ENCODE assay signal across 20 cellular contexts in the genomic region with DNA sequence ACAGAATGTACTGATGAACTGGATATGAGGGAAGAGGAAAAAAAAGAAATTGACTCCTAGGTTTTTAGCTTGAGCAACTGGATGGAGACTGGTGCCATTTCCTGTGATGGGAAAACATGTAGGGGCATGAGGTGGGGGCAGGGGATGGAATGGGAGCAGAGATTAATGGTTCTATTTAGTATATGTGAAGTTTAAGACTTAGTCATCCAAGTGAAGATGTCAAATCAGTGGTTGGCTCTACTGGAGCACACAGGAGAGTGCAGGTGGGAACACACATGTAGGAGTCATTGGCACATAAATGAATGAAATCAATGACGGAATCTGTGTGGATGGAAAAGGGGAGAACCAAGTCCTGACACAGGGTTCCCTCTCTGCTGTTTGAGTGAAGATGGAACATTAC.
A peak's percentile ranks its signal among the peaks of the same experiment; 100 is the strongest.
DNase-seq lines count a peak whose midpoint lies in the region; ATAC-seq and TF ChIP-seq lines count a peak whose summit lies in the region.
"Had no signal": no experiment of that assay in that cellular context is flagged by ENCODE, and none has a peak within 500 bp of the region (broad histone marks: within the 10 kb centered on the region; RNA-seq: fewer than 3 reads in every experiment).

No MANE protein-coding gene starts in this region.

- no peak overlapping the region for H2BK120ac ChIP-seq in neuronal stem cell (ENCODE audit: low read depth, low read length)

- no peak overlapping the region for H3K18ac ChIP-seq in neuronal stem cell (ENCODE audit: low read length)

- H3F3A ChIP-seq in GM23248 (ENCODE audit: insufficient read depth) = peaks cover 20% of the 10 kb centered on the region; the same call in 1 of the 2 replicates

- no peaks in the 10 kb centered on the region for H3K79me2 ChIP-seq in GM23248 (ENCODE audit: insufficient read depth)

- H3K4me3 Mint-ChIP-seq in activated T-cell treated with anti-CD3 and anti-CD28 coated beads, Interleukin-2, amount 50 U/mL, for 72 hours = peak overlapping the region; percentile 1 to 80
- peak overlapping the region; percentile 38 for H3K4me3 Mint-ChIP-seq in activated T-helper 17 cell treated with anti-CD3 and anti-CD28 coated beads, Interleukin-2, amount 50 U/mL, for 72 hours
- H3K4me3 Mint-ChIP-seq: CD4-positive, alpha-beta T cell had no signal

- H3K23ac ChIP-seq in neuronal stem cell (ENCODE audit: low read depth, low read length, poor library complexity) = no peak overlapping the region

- H3K36me3 ChIP-seq in GM23248 (ENCODE audit: low read depth) (no peaks in the 10 kb centered on the region), neuronal stem cell (replicated peaks in 1 of 2; ENCODE audit: control insufficient read depth in 2 of 2, insufficient read depth in 2 of 2, low read length in 2 of 2) (no peaks in the 10 kb centered on the region)

- peaks cover 17% of the 10 kb centered on the region for H3K4me1 Mint-ChIP-seq in activated T-cell treated with anti-CD3 and anti-CD28 coated beads, Interleukin-2, amount 50 U/mL, for 72 hours (ENCODE audit: low read depth)
- H3K4me1 Mint-ChIP-seq in activated T-helper 17 cell treated with anti-CD3 and anti-CD28 coated beads, Interleukin-2, amount 50 U/mL, for 72 hours = peaks cover 7% of the 10 kb centered on the region

- no peaks in the 10 kb centered on the region for H3K9me2 ChIP-seq in GM23248 (ENCODE audit: insufficient read depth)

- H4K91ac ChIP-seq in neuronal stem cell (ENCODE audit: low read depth, low read length, poor library complexity) = no peak overlapping the region

- H3K4me2 ChIP-seq in GM23248 (ENCODE audit: unreplicated experiment) (no peak overlapping the region), neuronal stem cell (ENCODE audit: insufficient read depth, low read length, poor library complexity, severe bottlenecking) (no peak overlapping the region)
- H3K4me2 ChIP-seq: A549, KMS-11 had no signal

- H3K27me3 ChIP-seq in GM23248 (replicated peaks; ENCODE audit: insufficient read depth) (no peaks in the 10 kb centered on the region), foreskin keratinocyte (no peaks in the 10 kb centered on the region), neuronal stem cell (ENCODE audit: control insufficient read depth in 3 of 3, insufficient read depth in 3 of 3, low read depth in 1 of 3, low read length in 3 of 3) (no peaks in the 10 kb centered on the region)

- H2AFZ ChIP-seq in GM23248 (no peak overlapping the region), neuronal stem cell (ENCODE audit: low read length) (no peak overlapping the region)

- peaks cover 2 to 3% of the 10 kb centered on the region in 2 donors for H3K36me3 Mint-ChIP-seq in activated T-cell treated with anti-CD3 and anti-CD28 coated beads, Interleukin-2, amount 50 U/mL, for 72 hours (ENCODE audit: insufficient read depth in 2 of 2)
- no peaks in the 10 kb centered on the region for H3K36me3 Mint-ChIP-seq in activated T-helper 17 cell treated with anti-CD3 and anti-CD28 coated beads, Interleukin-2, amount 50 U/mL, for 72 hours (ENCODE audit: low read depth)

- POLR2A ChIA-PET in GM10248 (lab: Yijun Ruan, JAX) = no interaction called here

- no peak overlapping the region for H3K4me3 ChIP-seq in GM23248
- H3K4me3 ChIP-seq in neuronal stem cell (ENCODE audit: low read length in 2 of 2) = no peak overlapping the region
- H3K4me3 ChIP-seq: A549 had no signal

- H3K9me3 ChIP-seq in GM23248 (ENCODE audit: low read depth) (no peaks in the 10 kb centered on the region), neuronal stem cell (replicated peaks in 1 of 2; ENCODE audit: control insufficient read depth in 2 of 2, insufficient read depth in 1 of 2, low read depth in 1 of 2, low read length in 2 of 2) (no peaks in the 10 kb centered on the region)

- no peak overlapping the region for H2AK5ac ChIP-seq in neuronal stem cell (ENCODE audit: low read depth, low read length)

- no peak overlapping the region for H3K14ac ChIP-seq in neuronal stem cell (ENCODE audit: low read length)

- H3K27ac ChIP-seq in GM23248 (peak overlapping the region; percentile 61), foreskin keratinocyte (peak overlapping the region; percentile 73), neuronal stem cell (replicated peaks; ENCODE audit: low read length) (no peak overlapping the region)
- H3K27ac ChIP-seq: KMS-11, RWPE1 had no signal

- H4K20me1 ChIP-seq in GM23248 (ENCODE audit: insufficient read depth) = no peaks in the 10 kb centered on the region

- no peak overlapping the region for H2BK12ac ChIP-seq in neuronal stem cell (ENCODE audit: low read length)

- H3K4ac ChIP-seq in neuronal stem cell (ENCODE audit: low read length) = no peak overlapping the region

- WGBS in GM23248 (ENCODE audit: low coverage in 1 of 2, low lambda C conversion rate in 2 of 2, missing lambda C conversion rate in 2 of 2), 2 experiments = 95 to 100% methylated on average over 1 of the region's 1 CpG
- no CpG with 5 or more reads among the region's 1 CpG for WGBS in neuronal stem cell (ENCODE audit: extremely low coverage in 2 of 2, insufficient read length in 2 of 2, insufficient replicate concordance in 1 of 2), 2 donors

- no peaks in the 10 kb centered on the region for H3K79me1 ChIP-seq in neuronal stem cell (ENCODE audit: low read depth, low read length)

- H2BK15ac ChIP-seq in neuronal stem cell (ENCODE audit: low read length) = no peak overlapping the region

- no peak overlapping the region for H2BK5ac ChIP-seq in neuronal stem cell (ENCODE audit: low read length)

- H3K9ac ChIP-seq in GM23248 (no peak overlapping the region), neuronal stem cell (ENCODE audit: low read depth, low read length, poor library complexity) (no peak overlapping the region)
- H3K9ac ChIP-seq: KMS-11 had no signal

- peaks cover 3% of the 10 kb centered on the region in 2 donors for H3K9me3 Mint-ChIP-seq in activated T-cell treated with anti-CD3 and anti-CD28 coated beads, Interleukin-2, amount 50 U/mL, for 72 hours
- H3K9me3 Mint-ChIP-seq in activated T-helper 17 cell treated with anti-CD3 and anti-CD28 coated beads, Interleukin-2, amount 50 U/mL, for 72 hours = no peaks in the 10 kb centered on the region
- H3K9me3 Mint-ChIP-seq: CD4-positive, alpha-beta T cell had no signal

- in situ Hi-C loops in GM23248 (cut with MboI) = no loop called here

- no peak overlapping the region for H4K8ac ChIP-seq in neuronal stem cell (ENCODE audit: low read depth, low read length)

- peak in 1 of 2 donors; percentile 3 for ATAC-seq in activated T-cell treated with anti-CD3 and anti-CD28 coated beads, Interleukin-2, amount 50 U/mL, for 72 hours (replicated peaks in 1 of 2)
- ATAC-seq in activated T-helper 17 cell treated with anti-CD3 and anti-CD28 coated beads, Interleukin-2, amount 50 U/mL, for 72 hours (replicated peaks) = peak; percentile 9
- peak; percentile 84 for ATAC-seq in foreskin keratinocyte
- ATAC-seq: A549, HepG2, PC-3 had no signal

- TF ChIP-seq CTCF in foreskin keratinocyte (conservative IDR thresholded peaks at IDR 0.05) = no peak
- no peak for TF ChIP-seq CTCF in GM10248 (IDR thresholded peaks at IDR 0.05; ENCODE audit: control extremely low read depth, extremely low read depth, low read depth, missing control alignments)

- CTCF ChIA-PET in GM10248 (lab: Yijun Ruan, JAX) = interaction anchor here (1.3 to 2.2 kb wide), 3 partner anchors 18 to 161 kb away, joined by 3 to 10 read pairs (median 4); no protein-coding TSS in a partner anchor

- peaks cover 38% of the 10 kb centered on the region for H3K27me3 Mint-ChIP-seq in activated T-cell treated with anti-CD3 and anti-CD28 coated beads, Interleukin-2, amount 50 U/mL, for 72 hours (ENCODE audit: low read depth)
- H3K27me3 Mint-ChIP-seq in activated T-helper 17 cell treated with anti-CD3 and anti-CD28 coated beads, Interleukin-2, amount 50 U/mL, for 72 hours = peaks cover 58% of the 10 kb centered on the region

- peak overlapping the region; percentile 79 for H3K27ac Mint-ChIP-seq in activated T-cell treated with anti-CD3 and anti-CD28 coated beads, Interleukin-2, amount 50 U/mL, for 72 hours
- H3K27ac Mint-ChIP-seq in activated T-helper 17 cell treated with anti-CD3 and anti-CD28 coated beads, Interleukin-2, amount 50 U/mL, for 72 hours = peak overlapping the region; percentile 68
- H3K27ac Mint-ChIP-seq: CD4-positive, alpha-beta T cell had no signal

- H3K4me1 ChIP-seq in GM23248 (ENCODE audit: insufficient read depth) = peaks cover 13% of the 10 kb centered on the region; the same call in 1 of the 2 replicates
- peaks cover 15% of the 10 kb centered on the region for H3K4me1 ChIP-seq in foreskin keratinocyte
- no peaks in the 10 kb centered on the region for H3K4me1 ChIP-seq in neuronal stem cell (ENCODE audit: control insufficient read depth in 2 of 2, insufficient read depth in 1 of 2, low read depth in 1 of 2, low read length in 2 of 2)
- H3K4me1 ChIP-seq: A549, Caco-2 had no signal

- DNase-seq in activated T-cell treated with anti-CD3 and anti-CD28 coated beads, Interleukin-2, amount 50 U/mL, for 72 hours = no peak
- no peak for DNase-seq in activated T-cell treated with anti-CD3 and anti-CD28 coated beads, Interleukin-2, amount 50 U/mL, for 48 hours
- DNase-seq in GM23248 (no peak), foreskin keratinocyte (peak; percentile 62 to 83), GM10248 (ENCODE audit: extremely low spot score) (no peak), neuronal stem cell (ENCODE audit: low spot score) (no peak)
- no peak for DNase-seq in stimulated activated CD4-positive, alpha-beta T cell treated with anti-CD3 and anti-CD28 coated beads, Interleukin-12 subunit alpha, Interleukin-12 subunit beta, amount 100 ng/mL, for 4 hours
- DNase-seq: Caco-2; CD4-positive, alpha-beta T cell; DMS153; NCI-H1417 treated with DMSO at 0.1 percent for 48 hours; NCI-H187 treated with DMSO at 0.1 percent for 48 hours; NCI-H345; NCI-H526 had no signal

Comparison
In these comparisons a context has a peak if more than half of its experiments do, and no peak if none do; other contexts are left out.
1. DNase-seq: peak in foreskin keratinocyte (2 of 2); none in activated T-cell treated with anti-CD3 and anti-CD28 coated beads, Interleukin-2, amount 50 U/mL, for 72 hours (0 of 2), activated T-cell treated with anti-CD3 and anti-CD28 coated beads, Interleukin-2, amount 50 U/mL, for 48 hours (0 of 2), GM23248 (single experiment), GM10248 (single experiment), stimulated activated CD4-positive, alpha-beta T cell treated with anti-CD3 and anti-CD28 coated beads, Interleukin-12 subunit alpha, Interleukin-12 subunit beta, amount 100 ng/mL, for 4 hours (single experiment) and neuronal stem cell (single experiment).